14 cellular contexts compared by ENCODE assay signal in the genomic region with DNA sequence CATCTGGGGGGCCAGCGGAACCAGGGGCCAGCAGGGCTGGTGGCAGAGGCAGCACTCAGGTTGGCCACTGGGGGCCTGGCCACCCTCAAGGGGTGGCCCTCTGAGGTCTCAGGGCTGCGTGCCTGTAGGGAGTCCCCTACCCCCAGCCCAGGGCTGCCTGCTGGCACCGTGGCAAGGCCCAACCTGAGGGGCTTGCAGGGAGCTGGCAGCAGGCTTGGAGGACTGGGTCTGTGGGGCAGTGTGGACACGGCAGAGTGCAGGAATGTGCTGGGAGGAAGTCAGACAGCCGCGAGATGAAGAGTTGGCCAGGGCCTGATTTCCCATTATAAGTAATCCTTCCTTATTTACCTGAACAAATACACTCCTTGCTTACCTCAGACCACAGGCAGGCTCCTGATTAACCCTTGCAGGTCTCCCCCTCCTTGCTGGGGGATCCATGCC. TPM values are rescaled to one million over a fixed set of nuclear protein-coding genes. Genes with fewer than 3 reads are reported as not detected.
DNase-seq lines count a peak whose midpoint lies in the region; ATAC-seq and TF ChIP-seq lines count a peak whose summit lies in the region.
"Had no signal": no experiment of that assay in that cellular context is flagged by ENCODE, and none has a peak within 500 bp of the region (broad histone marks: within the 10 kb centered on the region; RNA-seq: fewer than 3 reads in every experiment).

Gene SPDEF, minus strand, starts transcription at position 299 of the 441 bp plus-strand sequence. CDS start 11,874 bp downstream, outside the sequence.

- peaks cover 31% of the 10 kb centered on the region for H3K4me1 Mint-ChIP-seq in endodermal cell
- peaks cover 33% of the 10 kb centered on the region for H3K4me1 Mint-ChIP-seq in neural progenitor cell
- peaks cover 1% of the 10 kb centered on the region for H3K4me1 Mint-ChIP-seq in activated naive CD8-positive, alpha-beta T cell treated with anti-CD3 and anti-CD28 coated beads, Interleukin-2, amount 50 U/mL, for 24 hours

- H3K27me3 Mint-ChIP-seq in endodermal cell (ENCODE audit: insufficient read depth), result no peaks in the 10 kb centered on the region
- peaks cover 4% of the 10 kb centered on the region for H3K27me3 Mint-ChIP-seq in neural progenitor cell (ENCODE audit: insufficient read depth, low read depth)
- peaks cover 2% of the 10 kb centered on the region for H3K27me3 Mint-ChIP-seq in activated naive CD8-positive, alpha-beta T cell treated with anti-CD3 and anti-CD28 coated beads, Interleukin-2, amount 50 U/mL, for 24 hours

- no peak for TF ChIP-seq POLR2A in NB4 (IDR thresholded peaks at IDR 0.05; ENCODE audit: extremely low read depth, insufficient read length)
- no peak for TF ChIP-seq POLR2A in ovary (IDR thresholded peaks at IDR 0.05)

- TF ChIP-seq CTCF in NB4 (IDR thresholded peaks at IDR 0.05; ENCODE audit: low read depth, low read length), result peak; percentile 1
- peak; percentile 61 for TF ChIP-seq CTCF in endodermal cell (conservative IDR thresholded peaks at IDR 0.05)
- TF ChIP-seq CTCF in neural progenitor cell (IDR thresholded peaks at IDR 0.05), result no peak
- TF ChIP-seq CTCF in ovary (IDR thresholded peaks at IDR 0.05), result no peak

- H3K4me1 ChIP-seq in BLaER1 treated with 17β-estradiol and CSF1 and Interleukin-3, amounts not matched to agents 10 nM and 100 nM, result peaks cover 22 to 44% (median 32%) of the 10 kb centered on the region in 10 experiments
- peaks cover 18% of the 10 kb centered on the region for H3K4me1 ChIP-seq in endodermal cell (ENCODE audit: control insufficient read depth, insufficient read depth, low read length)
- peaks cover 12% of the 10 kb centered on the region for H3K4me1 ChIP-seq in neural progenitor cell
- H3K4me1 ChIP-seq in ovary (ENCODE audit: insufficient read depth), result no peaks in the 10 kb centered on the region

- H3K27ac Mint-ChIP-seq in endodermal cell (peak within 1 kb of the TSS; percentile 18), neural progenitor cell (peak within 1 kb of the TSS; percentile 69)
- H3K27ac Mint-ChIP-seq in activated naive CD8-positive, alpha-beta T cell treated with anti-CD3 and anti-CD28 coated beads, Interleukin-2, amount 50 U/mL, for 24 hours, result no peak within 1 kb of the TSS

- H3K9ac ChIP-seq in BLaER1 treated with 17β-estradiol and CSF1 and Interleukin-3, amounts not matched to agents 10 nM and 100 nM, result peak within 1 kb of the TSS in 3 of 11 experiments; percentile 18 to 44 (median 29); a peak in 5 of 22 replicates
- H3K9ac ChIP-seq in endodermal cell (ENCODE audit: extremely low read depth, low read length, poor library complexity, severe bottlenecking) (peak within 1 kb of the TSS; percentile 6), neural progenitor cell (no peak within 1 kb of the TSS)

- intact Hi-C loops in ovary (cut with DNase I), result no loop called here

- H2AFZ ChIP-seq in neural progenitor cell (replicated peaks), result no peak within 1 kb of the TSS

- peaks cover 5 to 14% (median 11%) of the 10 kb centered on the region in 11 experiments; a peak in 19 of 22 replicates for H3K9me3 ChIP-seq in BLaER1 treated with 17β-estradiol and CSF1 and Interleukin-3, amounts not matched to agents 10 nM and 100 nM (replicated peaks in 1 of 11)
- H3K9me3 ChIP-seq in endodermal cell (ENCODE audit: control insufficient read depth, low read length), result no peaks in the 10 kb centered on the region
- H3K9me3 ChIP-seq in neural progenitor cell (ENCODE audit: low read depth), result no peaks in the 10 kb centered on the region
- no peaks in the 10 kb centered on the region for H3K9me3 ChIP-seq in ovary

- no peaks in the 10 kb centered on the region for H3F3A ChIP-seq in neural progenitor cell (ENCODE audit: low read depth)

- H3K79me2 ChIP-seq in neural progenitor cell (ENCODE audit: low read depth), result no peaks in the 10 kb centered on the region

- H3K9me3 Mint-ChIP-seq in endodermal cell (no peaks in the 10 kb centered on the region), neural progenitor cell (no peaks in the 10 kb centered on the region)
- no peaks in the 10 kb centered on the region for H3K9me3 Mint-ChIP-seq in activated naive CD8-positive, alpha-beta T cell treated with anti-CD3 and anti-CD28 coated beads, Interleukin-2, amount 50 U/mL, for 24 hours

- no peak for DNase-seq in NB4 (ENCODE audit: low read depth)
- peak; percentile 61 for DNase-seq in endodermal cell
- DNase-seq in neural progenitor cell (ENCODE audit: low spot score), result no peak
- DNase-seq in activated naive CD8-positive, alpha-beta T cell treated with anti-CD3 and anti-CD28 coated beads, Interleukin-2, amount 50 U/mL, for 24 hours, result no peak
- no peak for DNase-seq in ovary
- DNase-seq: activated CD8-positive, alpha-beta memory T cell treated with anti-CD3 and anti-CD28 coated beads for 24 hours; left ventricle myocardium superior; NCI-H1436 treated with DMSO at 0.1 percent for 48 hours; NCI-H774; Right ventricle myocardium superior had no signal

- H3K27me3 ChIP-seq in BLaER1 treated with 17β-estradiol and CSF1 and Interleukin-3, amounts not matched to agents 10 nM and 100 nM, result no peaks in the 10 kb centered on the region
- H3K27me3 ChIP-seq in endodermal cell (ENCODE audit: control insufficient read depth, insufficient read depth, low read length, poor library complexity, severe bottlenecking) (no peaks in the 10 kb centered on the region), neural progenitor cell (no peaks in the 10 kb centered on the region), ovary (no peaks in the 10 kb centered on the region)

- no peaks in the 10 kb centered on the region for H3K36me3 ChIP-seq in BLaER1 treated with 17β-estradiol and CSF1 and Interleukin-3, amounts not matched to agents 10 nM and 100 nM
- H3K36me3 ChIP-seq in endodermal cell (ENCODE audit: control insufficient read depth, insufficient read depth, low read length) (no peaks in the 10 kb centered on the region), neural progenitor cell (no peaks in the 10 kb centered on the region), ovary (no peaks in the 10 kb centered on the region)

- peak within 1 kb of the TSS in 2 of 11 experiments; percentile 15 to 29; a peak in 2 of 22 replicates for H3K27ac ChIP-seq in BLaER1 treated with 17β-estradiol and CSF1 and Interleukin-3, amounts not matched to agents 10 nM and 100 nM
- H3K27ac ChIP-seq in endodermal cell (ENCODE audit: low read depth, low read length) (no peak within 1 kb of the TSS), neural progenitor cell (no peak within 1 kb of the TSS), ovary (no peak within 1 kb of the TSS)

- 64 to 67% methylated on average over 3 to 6 of the region's 6 CpGs for WGBS in endodermal cell (ENCODE audit: insufficient coverage in 1 of 2, insufficient read length in 1 of 2), 2 experiments
- WGBS in ovary, 3 donors, result 57 to 61% (median 57%) methylated on average over 5 to 6 of the region's 6 CpGs

- peak within 1 kb of the TSS; percentile 29 for H3K4me3 Mint-ChIP-seq in endodermal cell
- peak within 1 kb of the TSS; percentile 55 for H3K4me3 Mint-ChIP-seq in neural progenitor cell
- H3K4me3 Mint-ChIP-seq in activated naive CD8-positive, alpha-beta T cell treated with anti-CD3 and anti-CD28 coated beads, Interleukin-2, amount 50 U/mL, for 24 hours, result no peak within 1 kb of the TSS

- peak within 1 kb of the TSS in 9 of 11 experiments; percentile 33 to 72 (median 59); a peak in 14 of 22 replicates for H3K4me2 ChIP-seq in BLaER1 treated with 17β-estradiol and CSF1 and Interleukin-3, amounts not matched to agents 10 nM and 100 nM
- H3K4me2 ChIP-seq in neural progenitor cell, result no peak within 1 kb of the TSS

- no peaks in the 10 kb centered on the region for H3K36me3 Mint-ChIP-seq in endodermal cell (ENCODE audit: low read depth)
- no peaks in the 10 kb centered on the region for H3K36me3 Mint-ChIP-seq in neural progenitor cell
- H3K36me3 Mint-ChIP-seq in activated naive CD8-positive, alpha-beta T cell treated with anti-CD3 and anti-CD28 coated beads, Interleukin-2, amount 50 U/mL, for 24 hours (ENCODE audit: low read depth), result no peaks in the 10 kb centered on the region

- ATAC-seq in HG02870 (IDR thresholded peaks at IDR 0.05; ENCODE audit: unreplicated experiment) (no peak), GM21576 (IDR thresholded peaks at IDR 0.05; ENCODE audit: unreplicated experiment) (no peak)
- no peak for ATAC-seq in activated naive CD8-positive, alpha-beta T cell treated with anti-CD3 and anti-CD28 coated beads, Interleukin-2, amount 50 U/mL, for 24 hours
- ATAC-seq: GM12878, left ventricle myocardium superior had no signal

- H3K4me3 ChIP-seq in BLaER1 treated with 17β-estradiol and CSF1 and Interleukin-3, amounts not matched to agents 10 nM and 100 nM, result no peak within 1 kb of the TSS
- H3K4me3 ChIP-seq in NB4 (ENCODE audit: low read depth, low read length), result no peak within 1 kb of the TSS
- no peak within 1 kb of the TSS for H3K4me3 ChIP-seq in endodermal cell (ENCODE audit: low read length)
- no peak within 1 kb of the TSS for H3K4me3 ChIP-seq in neural progenitor cell
- H3K4me3 ChIP-seq in ovary, result no peak within 1 kb of the TSS
- H3K4me3 ChIP-seq: GM12878 had no signal

- no peak for TF ChIP-seq EP300 in ovary (IDR thresholded peaks at IDR 0.05)

- no peaks in the 10 kb centered on the region for H4K20me1 ChIP-seq in BLaER1 treated with 17β-estradiol and CSF1 and Interleukin-3, amounts not matched to agents 10 nM and 100 nM
- H4K20me1 ChIP-seq in neural progenitor cell (ENCODE audit: low read depth), result no peaks in the 10 kb centered on the region

RNA-seq across cellular contexts. Expression of gene SPDEF, which starts in this region (rescaled TPM):
- total RNA-seq in endodermal cell, result 1 to 10 TPM; 1.1 to 2.6 TPM
- 0.57 TPM for polyA plus RNA-seq in endodermal cell (2013, experiment 1 of 2)
- 0.25 TPM for polyA plus RNA-seq in endodermal cell (2013, experiment 2 of 2)
- total RNA-seq in neural progenitor cell (ENCODE audit: low replicate concordance), result 0.50 TPM in 1 of 2 replicates, not detected in the other
- total RNA-seq in ovary, result 1 to 10 TPM in 1 of 7 donors, under 1 TPM in 4, not detected in 2; 0.24 to 1.6 (median 0.69) TPM
- under 1 TPM in 1 of 2 donors, not detected in 1; 0.11 TPM for polyA plus RNA-seq in ovary
- total RNA-seq: GM12878, left ventricle myocardium superior, Right ventricle myocardium superior had no signal
- polyA plus RNA-seq: GM12878 had no signal

Comparison
In these comparisons a context has a peak if more than half of its experiments do, and no peak if none do; other contexts are left out.
1. CTCF ChIP-seq: peak in NB4 (single experiment) and endodermal cell (single experiment); none in neural progenitor cell (single experiment) and ovary (0 of 3).